ENCODE assay signal across 2 cellular contexts in the genomic region with DNA sequence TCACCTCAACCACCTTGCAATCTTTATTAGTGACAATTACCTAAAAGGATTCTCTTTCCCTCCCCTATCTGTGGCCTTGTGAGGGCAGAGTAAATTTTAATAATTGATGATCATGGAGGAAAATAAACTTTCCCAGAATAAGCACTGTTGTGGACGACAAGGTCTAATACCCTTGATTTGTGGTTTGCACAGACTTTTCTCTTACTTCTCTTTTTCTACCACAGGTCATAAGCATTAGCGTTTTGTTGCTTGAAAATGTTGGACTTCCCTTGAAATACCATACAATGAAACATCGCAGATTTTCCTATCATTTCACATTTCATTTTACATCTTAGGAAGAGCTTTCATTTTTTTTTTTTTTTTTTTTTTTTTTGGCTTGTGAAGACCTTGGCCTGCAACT.
TF ChIP-seq lines count a peak whose summit lies in the region.

No MANE protein-coding gene starts in this region.

TF ChIP-seq in IMR-90, 13 proteins besides CTCF, POLR2A, EP300 and RAD21 (continued from another document):
- TF ChIP-seq ELK1 (IDR thresholded peaks at IDR 0.05; ENCODE audit: borderline replicate concordance, low read depth, low read length) (no peak), RCOR1 (IDR thresholded peaks at IDR 0.05; ENCODE audit: insufficient replicate concordance, low read length) (no peak), MAZ (IDR thresholded peaks at IDR 0.05; ENCODE audit: borderline replicate concordance, low read depth, low read length) (no peak), CHD1 (IDR thresholded peaks at IDR 0.05; ENCODE audit: low read depth, low read length) (no peak)

TF ChIP-seq in SK-N-SH, 30 proteins besides CTCF, POLR2A, EP300 and RAD21 (continued from another document):
- TF ChIP-seq IRF3 (IDR thresholded peaks at IDR 0.05; ENCODE audit: low read depth, low read length) (no peak), FOSL2 (IDR thresholded peaks at IDR 0.05; ENCODE audit: borderline replicate concordance, low read depth) (no peak), YY1 (IDR thresholded peaks at IDR 0.05; ENCODE audit: low read depth) (no peak), CHD2 (IDR thresholded peaks at IDR 0.05; ENCODE audit: low read length, partially characterized antibody) (no peak), TCF12 (IDR thresholded peaks at IDR 0.05) (no peak), FOXM1 (IDR thresholded peaks at IDR 0.05; ENCODE audit: low read depth) (no peak), TEAD4 (IDR thresholded peaks at IDR 0.05; ENCODE audit: borderline replicate concordance, insufficient read depth) (no peak), USF2 (IDR thresholded peaks at IDR 0.05; ENCODE audit: borderline replicate concordance, low read depth, low read length) (no peak), MXI1 (IDR thresholded peaks at IDR 0.05; ENCODE audit: low read depth, low read length) (no peak), SIN3A (IDR thresholded peaks at IDR 0.05; ENCODE audit: borderline replicate concordance, low read depth, low read length) (no peak), RCOR1 (IDR thresholded peaks at IDR 0.05; ENCODE audit: low read length) (no peak)
- TF ChIP-seq, protein P1, sequence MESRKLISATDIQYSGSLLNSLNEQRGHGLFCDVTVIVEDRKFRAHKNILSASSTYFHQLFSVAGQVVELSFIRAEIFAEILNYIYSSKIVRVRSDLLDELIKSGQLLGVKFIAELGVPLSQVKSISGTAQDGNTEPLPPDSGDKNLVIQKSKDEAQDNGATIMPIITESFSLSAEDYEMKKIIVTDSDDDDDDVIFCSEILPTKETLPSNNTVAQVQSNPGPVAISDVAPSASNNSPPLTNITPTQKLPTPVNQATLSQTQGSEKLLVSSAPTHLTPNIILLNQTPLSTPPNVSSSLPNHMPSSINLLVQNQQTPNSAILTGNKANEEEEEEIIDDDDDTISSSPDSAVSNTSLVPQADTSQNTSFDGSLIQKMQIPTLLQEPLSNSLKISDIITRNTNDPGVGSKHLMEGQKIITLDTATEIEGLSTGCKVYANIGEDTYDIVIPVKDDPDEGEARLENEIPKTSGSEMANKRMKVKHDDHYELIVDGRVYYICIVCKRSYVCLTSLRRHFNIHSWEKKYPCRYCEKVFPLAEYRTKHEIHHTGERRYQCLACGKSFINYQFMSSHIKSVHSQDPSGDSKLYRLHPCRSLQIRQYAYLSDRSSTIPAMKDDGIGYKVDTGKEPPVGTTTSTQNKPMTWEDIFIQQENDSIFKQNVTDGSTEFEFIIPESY (IDR thresholded peaks at IDR 0.05; ENCODE audit: borderline replicate concordance, low read depth) = no peak
- TF ChIP-seq, protein P2, sequence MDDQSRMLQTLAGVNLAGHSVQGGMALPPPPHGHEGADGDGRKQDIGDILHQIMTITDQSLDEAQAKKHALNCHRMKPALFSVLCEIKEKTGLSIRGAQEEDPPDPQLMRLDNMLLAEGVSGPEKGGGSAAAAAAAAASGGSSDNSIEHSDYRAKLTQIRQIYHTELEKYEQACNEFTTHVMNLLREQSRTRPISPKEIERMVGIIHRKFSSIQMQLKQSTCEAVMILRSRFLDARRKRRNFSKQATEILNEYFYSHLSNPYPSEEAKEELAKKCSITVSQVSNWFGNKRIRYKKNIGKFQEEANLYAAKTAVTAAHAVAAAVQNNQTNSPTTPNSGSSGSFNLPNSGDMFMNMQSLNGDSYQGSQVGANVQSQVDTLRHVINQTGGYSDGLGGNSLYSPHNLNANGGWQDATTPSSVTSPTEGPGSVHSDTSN (IDR thresholded peaks at IDR 0.05) = no peak
- TF ChIP-seq, protein P3, sequence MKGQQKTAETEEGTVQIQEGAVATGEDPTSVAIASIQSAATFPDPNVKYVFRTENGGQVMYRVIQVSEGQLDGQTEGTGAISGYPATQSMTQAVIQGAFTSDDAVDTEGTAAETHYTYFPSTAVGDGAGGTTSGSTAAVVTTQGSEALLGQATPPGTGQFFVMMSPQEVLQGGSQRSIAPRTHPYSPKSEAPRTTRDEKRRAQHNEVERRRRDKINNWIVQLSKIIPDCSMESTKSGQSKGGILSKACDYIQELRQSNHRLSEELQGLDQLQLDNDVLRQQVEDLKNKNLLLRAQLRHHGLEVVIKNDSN (IDR thresholded peaks at IDR 0.05; ENCODE audit: borderline replicate concordance, low read depth) = no peak
